Comparison of ENCODE assay signal across 39 cellular contexts in the genomic region with DNA sequence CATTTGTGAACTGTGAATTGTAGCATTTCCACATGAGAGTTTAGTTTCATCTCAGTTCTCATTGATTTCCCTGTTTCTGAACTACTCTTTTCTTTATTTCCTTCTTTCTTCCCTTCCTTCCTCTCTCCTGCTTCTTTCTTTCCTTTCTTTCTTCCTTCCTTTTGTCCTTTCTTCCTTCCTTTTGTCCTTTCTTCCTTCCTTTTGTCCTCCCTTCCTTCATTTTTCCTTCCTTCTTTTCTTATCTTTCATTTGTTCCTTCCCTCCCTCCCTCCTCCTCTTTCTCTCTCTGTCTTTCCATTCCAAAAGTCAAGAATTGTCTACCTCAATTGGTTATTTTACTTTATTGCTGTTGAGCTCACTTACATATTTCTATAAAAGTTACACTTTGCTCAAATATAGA. TPM values are rescaled to one million over a fixed set of nuclear protein-coding genes. Genes with fewer than 3 reads are reported as not detected.
A peak's percentile ranks its signal among the peaks of the same experiment; 100 is the strongest.
DNase-seq lines count a peak whose midpoint lies in the region; ATAC-seq, FAIRE-seq and TF ChIP-seq lines count a peak whose summit lies in the region.
"Had no signal": no experiment of that assay in that cellular context is flagged by ENCODE, and none has a peak within 500 bp of the region (broad histone marks: within the 10 kb centered on the region; RNA-seq: fewer than 3 reads in every experiment).

No MANE protein-coding gene starts in this region.

- POLR2A ChIA-PET in HEK293 (lab: Yijun Ruan, JAX) (no interaction called here), HEK293T (lab: Yijun Ruan, JAX) (no interaction called here), K562 (lab: Yijun Ruan, JAX) (no interaction called here)

- no peak for TF ChIP-seq RAD21 in K562 (CRISPR knock-in tag; conservative IDR thresholded peaks at IDR 0.05 in 1 of 2, IDR thresholded peaks at IDR 0.05 in 1 of 2)

- no peaks in the 10 kb centered on the region for H3K9me1 ChIP-seq in K562 (ENCODE audit: control insufficient read depth, insufficient read depth, low read length)

- no peak overlapping the region for H3K4me2 ChIP-seq in K562 (ENCODE audit: insufficient read depth, low read length)
- H3K4me2 ChIP-seq: A549; BLaER1; BLaER1 treated with 17β-estradiol and CSF1 and Interleukin-3, amounts not matched to agents 10 nM and 100 nM had no signal

- peak; percentile 77 for FAIRE-seq in D721Med (lab: Jason Lieb, UNC)
- FAIRE-seq in K562 (lab: Jason Lieb, UNC) = no peak
- FAIRE-seq: A204.1, A549 had no signal

- in situ Hi-C loops in K562 (cut with MboI) (no loop called here), G401 (cut with HindIII; ENCODE audit: low sequenced_read_pairs) (no loop called here)

- H3K36me3 ChIP-seq in HEK293 (ENCODE audit: control insufficient read depth in 2 of 2, insufficient read depth in 1 of 2, low read length in 2 of 2) (no peaks in the 10 kb centered on the region), K562 (ENCODE audit: control insufficient read depth, insufficient read depth, low read length) (no peaks in the 10 kb centered on the region)
- H3K36me3 ChIP-seq: BE2C; BLaER1; BLaER1 treated with 17β-estradiol and CSF1 and Interleukin-3, amounts not matched to agents 10 nM and 100 nM had no signal

- no peaks in the 10 kb centered on the region for H3K9me3 ChIP-seq in HEK293 (ENCODE audit: control insufficient read depth, insufficient read depth, low read depth, low read length)
- H3K9me3 ChIP-seq in K562 (replicated peaks; ENCODE audit: control insufficient read depth, insufficient read depth, low read depth, low read length) = no peaks in the 10 kb centered on the region
- H3K9me3 ChIP-seq: A549; BE2C; BLaER1; BLaER1 treated with 17β-estradiol and CSF1 and Interleukin-3, amounts not matched to agents 10 nM and 100 nM; Caco-2 had no signal

- H3K27me3 ChIP-seq in K562 (ENCODE audit: control insufficient read depth in 2 of 2, insufficient read depth in 2 of 2, low read length in 2 of 2) = 0 out of 5 replicates have a peak, but pooled peaks cover 0 to 2% of the 10 kb centered on the region in 2 experiments
- H3K27me3 ChIP-seq: BE2C; BLaER1; BLaER1 treated with 17β-estradiol and CSF1 and Interleukin-3, amounts not matched to agents 10 nM and 100 nM had no signal

- H3K4me3 ChIP-seq in HEK293 (ENCODE audit: low read depth, low read length) (no peak overlapping the region), K562 (no peak overlapping the region)
- H3K4me3 ChIP-seq: A549; BLaER1; BLaER1 treated with 17β-estradiol and CSF1 and Interleukin-3, amounts not matched to agents 10 nM and 100 nM had no signal

- DNase-seq in D721Med (ENCODE audit: insufficient read length, low spot score) (no peak), HEK293T (ENCODE audit: extremely low spot score) (no peak), K562 (ENCODE audit: extremely low read depth in 1 of 4, low spot score in 3 of 4) (no peak), NCI-H524 (lab: John Stamatoyannopoulos, UW) (no peak), G401 (ENCODE audit: low spot score) (no peak)
- no peak for DNase-seq in stimulated activated naive CD4-positive, alpha-beta T cell (lab: John Stamatoyannopoulos, UW)
- no peak for DNase-seq in activated CD8-positive, alpha-beta memory T cell treated with anti-CD3 and anti-CD28 coated beads for 24 hours
- DNase-seq: 8988T; ACHN; AML-193; BE2C; Caco-2; Calu3; CD4-positive, alpha-beta memory T cell; CD4-positive, alpha-beta T cell; CD4-positive, CD25-positive, alpha-beta regulatory T cell; CD8-positive, alpha-beta memory T cell; CD8-positive, alpha-beta T cell; COR-L47; DMS 273 treated with DMSO at 0.1 percent for 48 hours; DMS153; DMS53; DMS79; DMS79 treated with DMSO at 0.1 percent for 48 hours; DND-41; EL had no signal

- no peaks in the 10 kb centered on the region for H4K20me1 ChIP-seq in K562 (replicated peaks; ENCODE audit: control insufficient read depth, insufficient read depth, low read length)
- H4K20me1 ChIP-seq: BLaER1; BLaER1 treated with 17β-estradiol and CSF1 and Interleukin-3, amounts not matched to agents 10 nM and 100 nM had no signal

- BruUV-seq in K562 (replicated peaks; lab: Mats Ljungman, UMichigan) = no TSS peak

- CTCF ChIA-PET in HEK293 (lab: Yijun Ruan, JAX) (no interaction called here), HEK293T (lab: Yijun Ruan, JAX) (no interaction called here), K562 (lab: Yijun Ruan, JAX; ENCODE audit: low intra/inter-chr PET ratio) (no interaction called here)

- no peaks in the 10 kb centered on the region for H3K4me1 ChIP-seq in HEK293 (ENCODE audit: control insufficient read depth, insufficient read depth, low read length)
- H3K4me1 ChIP-seq in K562 (replicated peaks in 1 of 2; ENCODE audit: control insufficient read depth in 2 of 2, insufficient read depth in 2 of 2, low read length in 2 of 2) = no peaks in the 10 kb centered on the region
- H3K4me1 ChIP-seq: A549; BE2C; BLaER1; BLaER1 treated with 17β-estradiol and CSF1 and Interleukin-3, amounts not matched to agents 10 nM and 100 nM; Caco-2 had no signal

- no peak for ATAC-seq in K562
- ATAC-seq: A549; CD8-positive, alpha-beta T cell had no signal

- H3K27ac ChIP-seq in HEK293 (ENCODE audit: extremely low read depth, low read depth, low read length) (no peak overlapping the region), K562 (ENCODE audit: extremely low read depth, low read depth, low read length) (no peak overlapping the region)
- H3K27ac ChIP-seq: 22Rv1; A549; BLaER1; BLaER1 treated with 17β-estradiol and CSF1 and Interleukin-3, amounts not matched to agents 10 nM and 100 nM; C4-2B had no signal

- no peak for TF ChIP-seq POLR2A in K562 (conservative IDR thresholded peaks at IDR 0.05)

- intact Hi-C loops in K562 (cut with micrococcal nuclease) = no loop called here

- TF ChIP-seq EP300 in K562 (IDR thresholded peaks at IDR 0.05; ENCODE audit: low read length) = no peak

- no peaks in the 10 kb centered on the region for H3K79me2 ChIP-seq in K562 (ENCODE audit: control insufficient read depth, insufficient read depth, low read length)

- no peak overlapping the region for H2AFZ ChIP-seq in K562 (ENCODE audit: low read depth, low read length)

- no peak overlapping the region for H3K9ac ChIP-seq in K562 (ENCODE audit: insufficient read depth in 1 of 2, low read depth in 2 of 2, low read length in 2 of 2)
- H3K9ac ChIP-seq: BLaER1; BLaER1 treated with 17β-estradiol and CSF1 and Interleukin-3, amounts not matched to agents 10 nM and 100 nM had no signal

- TF ChIP-seq CTCF in D721Med (IDR thresholded peaks at IDR 0.05; ENCODE audit: insufficient read depth, missing control alignments) (no peak), HEK293 (tag by site-specific recombination; IDR thresholded peaks at IDR 0.05) (no peak), K562 (IDR thresholded peaks at IDR 0.05 in 2 of 3, conservative IDR thresholded peaks at IDR 0.05 in 1 of 3; ENCODE audit: insufficient read depth in 2 of 3, low read depth in 1 of 3, low read length in 3 of 3) (no peak)

TF ChIP-seq in HEK293, 187 proteins besides CTCF, POLR2A, EP300 and RAD21 (continues in another document):
- TF ChIP-seq ZNF248 (tag by site-specific recombination; IDR thresholded peaks at IDR 0.05) (no peak), ZFHX2 (tag by site-specific recombination; conservative IDR thresholded peaks at IDR 0.05) (no peak), KLF16 (tag by site-specific recombination; IDR thresholded peaks at IDR 0.05) (no peak), ZNF366 (tag by site-specific recombination; conservative IDR thresholded peaks at IDR 0.05) (0 out of 2 replicates have a peak, but pooled peaks have one; percentile 53), ZNF114 (tag by site-specific recombination; IDR thresholded peaks at IDR 0.05) (peak; percentile 68; the same call in 1 of the 2 replicates), ZNF777 (tag by site-specific recombination; IDR thresholded peaks at IDR 0.05; ENCODE audit: borderline replicate concordance) (no peak)

TF ChIP-seq in HEK293T, 16 proteins besides CTCF, POLR2A, EP300 and RAD21:
- TF ChIP-seq TARDBP (IDR thresholded peaks at IDR 0.05) (0 out of 2 replicates have a peak, but pooled peaks have one; percentile 26), ELF4 (IDR thresholded peaks at IDR 0.05) (no peak)

TF ChIP-seq in K562, 482 proteins besides CTCF, POLR2A, EP300 and RAD21 (continues in another document):
- TF ChIP-seq KAT2B (IDR thresholded peaks at IDR 0.05; ENCODE audit: low read depth, low read length) = no peak
- TF ChIP-seq, protein P1, sequence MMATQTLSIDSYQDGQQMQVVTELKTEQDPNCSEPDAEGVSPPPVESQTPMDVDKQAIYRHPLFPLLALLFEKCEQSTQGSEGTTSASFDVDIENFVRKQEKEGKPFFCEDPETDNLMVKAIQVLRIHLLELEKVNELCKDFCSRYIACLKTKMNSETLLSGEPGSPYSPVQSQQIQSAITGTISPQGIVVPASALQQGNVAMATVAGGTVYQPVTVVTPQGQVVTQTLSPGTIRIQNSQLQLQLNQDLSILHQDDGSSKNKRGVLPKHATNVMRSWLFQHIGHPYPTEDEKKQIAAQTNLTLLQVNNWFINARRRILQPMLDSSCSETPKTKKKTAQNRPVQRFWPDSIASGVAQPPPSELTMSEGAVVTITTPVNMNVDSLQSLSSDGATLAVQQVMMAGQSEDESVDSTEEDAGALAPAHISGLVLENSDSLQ (IDR thresholded peaks at IDR 0.05) = 0 out of 2 replicates have a peak, but pooled peaks have one; percentile 1

RNA-seq across cellular contexts. Expression of a gene that starts 2.9 kb away (rescaled TPM):
- total RNA-seq in K562 (2011; cell fraction: chromatin; rRNA removed; ENCODE audit: low replicate concordance) = not detected in 2 replicates
- total RNA-seq in K562 (2011; cell fraction: nucleolus; rRNA removed) = not detected in 2 replicates
- total RNA-seq in K562 (2011; cell fraction: nucleoplasm; rRNA removed) = not detected in 2 replicates
- not detected in 2 replicates for total RNA-seq in K562 (2014; rRNA removed)
- total RNA-seq in K562 (2014; rRNA removed; fragmentation: Illumina TruSeq; extraction: Trizol) = not detected in 2 replicates
- total RNA-seq in K562 (2015; rRNA removed; fragmentation: Illumina TruSeq; extraction: Trizol) = not detected in 2 replicates
- total RNA-seq in K562 (2021) = 0.07 TPM in 1 of 2 replicates, not detected in the other
- 0.10 and 0.14 TPM in 2 replicates for polyA plus RNA-seq in K562 (2011; rRNA removed)
- 0.01 TPM in 1 of 2 replicates, not detected in the other for polyA plus RNA-seq in K562 (2011; cell fraction: cytosol; rRNA removed)
- 0.04 and 0.11 TPM in 2 replicates for polyA plus RNA-seq in K562 (2011; cell fraction: nucleus; rRNA removed)
- 0.03 and 0.14 TPM in 2 replicates for polyA plus RNA-seq in K562 (2012)
- polyA plus RNA-seq in K562 (2014; fragmentation: Illumina TruSeq; extraction: Trizol) = not detected in 2 replicates
- polyA plus RNA-seq in K562 (2014; fragmentation: Nextera tagmentation; extraction: Ambion mirVana) = under 1 TPM in 1 of 2 experiments, not detected in 1; 0.04 TPM
- polyA plus RNA-seq in K562 (2014; rRNA removed) = not detected in 2 replicates
- polyA minus RNA-seq in K562 (2011; rRNA and poly(A)+ RNA removed) = 0.11 and 0.39 TPM in 2 replicates
- polyA minus RNA-seq in K562 (2011; cell fraction: cytosol; rRNA and poly(A)+ RNA removed) = not detected in 2 replicates
- polyA minus RNA-seq in K562 (2011; cell fraction: nucleus; rRNA and poly(A)+ RNA removed) = 0.13 and 0.33 TPM in 2 replicates
- total RNA-seq in G401 (2014; rRNA removed; shearing (Covaris generic)) = not detected in 2 replicates
- total RNA-seq: A172; A673; B cell; Caco-2; Calu3; CD4-positive, CD25-positive, alpha-beta regulatory T cell; Daoy had no signal
- polyA plus RNA-seq: A549; AG04450; CD14-positive monocyte; CD4-positive, CD25-positive, alpha-beta regulatory T cell had no signal
